Comparison of ENCODE assay signal across 1 cellular context in the genomic region with DNA sequence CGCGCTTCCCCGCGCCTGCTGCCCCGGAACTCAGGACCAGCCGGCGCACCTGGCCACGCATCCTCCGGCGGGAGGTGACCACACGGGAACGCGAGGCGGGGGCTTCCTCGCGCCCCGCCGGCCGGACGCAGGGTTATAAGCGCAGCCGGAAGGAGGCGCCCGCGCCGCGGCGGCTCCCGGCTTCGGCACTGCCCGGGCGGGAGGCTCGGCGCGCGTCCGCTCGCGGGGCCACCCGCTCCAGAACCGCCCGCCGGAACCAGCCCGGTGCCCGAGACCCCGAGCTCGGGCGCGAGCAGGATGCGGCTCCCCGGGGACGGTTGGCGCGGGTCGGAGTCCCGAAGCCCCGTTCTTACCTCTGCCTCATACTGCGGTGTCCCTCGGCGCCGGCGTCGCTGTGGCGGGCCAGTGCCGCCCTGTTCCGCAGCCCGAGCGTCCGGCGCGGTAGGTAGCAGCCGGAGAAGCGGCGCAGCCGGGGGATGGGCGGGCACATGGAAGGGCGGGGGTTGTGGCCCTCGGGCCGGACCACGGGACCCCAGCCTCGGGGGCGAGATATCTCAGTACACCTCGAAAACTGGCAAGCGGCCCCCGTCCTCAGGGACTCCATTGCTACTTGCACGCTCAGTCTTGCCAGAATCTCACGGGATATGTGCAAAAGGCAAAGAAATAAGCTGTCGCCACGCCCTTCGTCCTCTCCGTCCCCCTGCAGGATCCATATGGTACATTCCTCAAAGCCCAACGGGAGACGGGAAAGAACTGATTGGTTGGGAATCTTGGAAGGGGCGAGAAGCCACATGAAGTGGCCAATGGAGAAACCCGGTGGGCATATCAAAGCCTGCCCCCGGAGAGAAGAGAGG.
TF ChIP-seq lines count a peak whose summit lies in the region.

No MANE protein-coding gene starts in this region.

TF ChIP-seq in HepG2, 621 proteins besides CTCF, POLR2A, EP300 and RAD21 (continued from another document and continues in another):
- TF ChIP-seq, protein P1, sequence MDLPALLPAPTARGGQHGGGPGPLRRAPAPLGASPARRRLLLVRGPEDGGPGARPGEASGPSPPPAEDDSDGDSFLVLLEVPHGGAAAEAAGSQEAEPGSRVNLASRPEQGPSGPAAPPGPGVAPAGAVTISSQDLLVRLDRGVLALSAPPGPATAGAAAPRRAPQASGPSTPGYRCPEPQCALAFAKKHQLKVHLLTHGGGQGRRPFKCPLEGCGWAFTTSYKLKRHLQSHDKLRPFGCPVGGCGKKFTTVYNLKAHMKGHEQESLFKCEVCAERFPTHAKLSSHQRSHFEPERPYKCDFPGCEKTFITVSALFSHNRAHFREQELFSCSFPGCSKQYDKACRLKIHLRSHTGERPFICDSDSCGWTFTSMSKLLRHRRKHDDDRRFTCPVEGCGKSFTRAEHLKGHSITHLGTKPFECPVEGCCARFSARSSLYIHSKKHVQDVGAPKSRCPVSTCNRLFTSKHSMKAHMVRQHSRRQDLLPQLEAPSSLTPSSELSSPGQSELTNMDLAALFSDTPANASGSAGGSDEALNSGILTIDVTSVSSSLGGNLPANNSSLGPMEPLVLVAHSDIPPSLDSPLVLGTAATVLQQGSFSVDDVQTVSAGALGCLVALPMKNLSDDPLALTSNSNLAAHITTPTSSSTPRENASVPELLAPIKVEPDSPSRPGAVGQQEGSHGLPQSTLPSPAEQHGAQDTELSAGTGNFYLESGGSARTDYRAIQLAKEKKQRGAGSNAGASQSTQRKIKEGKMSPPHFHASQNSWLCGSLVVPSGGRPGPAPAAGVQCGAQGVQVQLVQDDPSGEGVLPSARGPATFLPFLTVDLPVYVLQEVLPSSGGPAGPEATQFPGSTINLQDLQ (CRISPR knock-in tag; IDR thresholded peaks at IDR 0.05), result 0 out of 2 replicates have a peak, but pooled peaks have one; percentile 63
- TF ChIP-seq GFI1 (CRISPR knock-in tag; IDR thresholded peaks at IDR 0.05; ENCODE audit: borderline replicate concordance) (peak; percentile 72), ATF7-NPFF (CRISPR knock-in tag; IDR thresholded peaks at IDR 0.05; ENCODE audit: low read depth) (peak; percentile 90), ZNF136 (CRISPR knock-in tag; IDR thresholded peaks at IDR 0.05; ENCODE audit: low read depth) (no peak), PHF8 (CRISPR knock-in tag; IDR thresholded peaks at IDR 0.05) (peak; percentile 81), MEIS2 (CRISPR knock-in tag; IDR thresholded peaks at IDR 0.05) (0 out of 2 replicates have a peak, but pooled peaks have one; percentile 56), ZBTB7A (CRISPR knock-in tag; IDR thresholded peaks at IDR 0.05) (0 out of 2 replicates have a peak, but pooled peaks have one; percentile 9), SP140L (CRISPR knock-in tag; IDR thresholded peaks at IDR 0.05; ENCODE audit: borderline replicate concordance) (no peak), PHF21A (CRISPR knock-in tag; IDR thresholded peaks at IDR 0.05) (peak; percentile 93), SIN3A (IDR thresholded peaks at IDR 0.05; ENCODE audit: borderline replicate concordance, low read depth, low read length) (peak; percentile 63; the same call in 1 of the 2 replicates), ZNF205 (CRISPR knock-in tag; IDR thresholded peaks at IDR 0.05) (peak; percentile 45), ZNF547 (CRISPR knock-in tag; IDR thresholded peaks at IDR 0.05) (peak; percentile 68; the same call in 1 of the 2 replicates), ZFP90 (CRISPR knock-in tag; IDR thresholded peaks at IDR 0.05; ENCODE audit: borderline replicate concordance) (peak; percentile 53; the same call in 1 of the 2 replicates), AGO2 (optimal IDR thresholded peaks at IDR 0.05; ENCODE audit: low read depth, low read length) (peak; percentile 13), PHF20 (CRISPR knock-in tag; IDR thresholded peaks at IDR 0.05) (peak; percentile 58)
- TF ChIP-seq, protein P2, sequence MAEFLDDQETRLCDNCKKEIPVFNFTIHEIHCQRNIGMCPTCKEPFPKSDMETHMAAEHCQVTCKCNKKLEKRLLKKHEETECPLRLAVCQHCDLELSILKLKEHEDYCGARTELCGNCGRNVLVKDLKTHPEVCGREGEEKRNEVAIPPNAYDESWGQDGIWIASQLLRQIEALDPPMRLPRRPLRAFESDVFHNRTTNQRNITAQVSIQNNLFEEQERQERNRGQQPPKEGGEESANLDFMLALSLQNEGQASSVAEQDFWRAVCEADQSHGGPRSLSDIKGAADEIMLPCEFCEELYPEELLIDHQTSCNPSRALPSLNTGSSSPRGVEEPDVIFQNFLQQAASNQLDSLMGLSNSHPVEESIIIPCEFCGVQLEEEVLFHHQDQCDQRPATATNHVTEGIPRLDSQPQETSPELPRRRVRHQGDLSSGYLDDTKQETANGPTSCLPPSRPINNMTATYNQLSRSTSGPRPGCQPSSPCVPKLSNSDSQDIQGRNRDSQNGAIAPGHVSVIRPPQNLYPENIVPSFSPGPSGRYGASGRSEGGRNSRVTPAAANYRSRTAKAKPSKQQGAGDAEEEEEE (CRISPR knock-in tag; IDR thresholded peaks at IDR 0.05; ENCODE audit: borderline replicate concordance), result no peak
- TF ChIP-seq, protein P3, sequence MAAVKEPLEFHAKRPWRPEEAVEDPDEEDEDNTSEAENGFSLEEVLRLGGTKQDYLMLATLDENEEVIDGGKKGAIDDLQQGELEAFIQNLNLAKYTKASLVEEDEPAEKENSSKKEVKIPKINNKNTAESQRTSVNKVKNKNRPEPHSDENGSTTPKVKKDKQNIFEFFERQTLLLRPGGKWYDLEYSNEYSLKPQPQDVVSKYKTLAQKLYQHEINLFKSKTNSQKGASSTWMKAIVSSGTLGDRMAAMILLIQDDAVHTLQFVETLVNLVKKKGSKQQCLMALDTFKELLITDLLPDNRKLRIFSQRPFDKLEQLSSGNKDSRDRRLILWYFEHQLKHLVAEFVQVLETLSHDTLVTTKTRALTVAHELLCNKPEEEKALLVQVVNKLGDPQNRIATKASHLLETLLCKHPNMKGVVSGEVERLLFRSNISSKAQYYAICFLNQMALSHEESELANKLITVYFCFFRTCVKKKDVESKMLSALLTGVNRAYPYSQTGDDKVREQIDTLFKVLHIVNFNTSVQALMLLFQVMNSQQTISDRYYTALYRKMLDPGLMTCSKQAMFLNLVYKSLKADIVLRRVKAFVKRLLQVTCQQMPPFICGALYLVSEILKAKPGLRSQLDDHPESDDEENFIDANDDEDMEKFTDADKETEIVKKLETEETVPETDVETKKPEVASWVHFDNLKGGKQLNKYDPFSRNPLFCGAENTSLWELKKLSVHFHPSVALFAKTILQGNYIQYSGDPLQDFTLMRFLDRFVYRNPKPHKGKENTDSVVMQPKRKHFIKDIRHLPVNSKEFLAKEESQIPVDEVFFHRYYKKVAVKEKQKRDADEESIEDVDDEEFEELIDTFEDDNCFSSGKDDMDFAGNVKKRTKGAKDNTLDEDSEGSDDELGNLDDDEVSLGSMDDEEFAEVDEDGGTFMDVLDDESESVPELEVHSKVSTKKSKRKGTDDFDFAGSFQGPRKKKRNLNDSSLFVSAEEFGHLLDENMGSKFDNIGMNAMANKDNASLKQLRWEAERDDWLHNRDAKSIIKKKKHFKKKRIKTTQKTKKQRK (IDR thresholded peaks at IDR 0.05; ENCODE audit: low read length), result no peak
- TF ChIP-seq, protein P4, sequence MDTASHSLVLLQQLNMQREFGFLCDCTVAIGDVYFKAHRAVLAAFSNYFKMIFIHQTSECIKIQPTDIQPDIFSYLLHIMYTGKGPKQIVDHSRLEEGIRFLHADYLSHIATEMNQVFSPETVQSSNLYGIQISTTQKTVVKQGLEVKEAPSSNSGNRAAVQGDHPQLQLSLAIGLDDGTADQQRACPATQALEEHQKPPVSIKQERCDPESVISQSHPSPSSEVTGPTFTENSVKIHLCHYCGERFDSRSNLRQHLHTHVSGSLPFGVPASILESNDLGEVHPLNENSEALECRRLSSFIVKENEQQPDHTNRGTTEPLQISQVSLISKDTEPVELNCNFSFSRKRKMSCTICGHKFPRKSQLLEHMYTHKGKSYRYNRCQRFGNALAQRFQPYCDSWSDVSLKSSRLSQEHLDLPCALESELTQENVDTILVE (CRISPR knock-in tag; IDR thresholded peaks at IDR 0.05), result no peak
- TF ChIP-seq, protein P5, sequence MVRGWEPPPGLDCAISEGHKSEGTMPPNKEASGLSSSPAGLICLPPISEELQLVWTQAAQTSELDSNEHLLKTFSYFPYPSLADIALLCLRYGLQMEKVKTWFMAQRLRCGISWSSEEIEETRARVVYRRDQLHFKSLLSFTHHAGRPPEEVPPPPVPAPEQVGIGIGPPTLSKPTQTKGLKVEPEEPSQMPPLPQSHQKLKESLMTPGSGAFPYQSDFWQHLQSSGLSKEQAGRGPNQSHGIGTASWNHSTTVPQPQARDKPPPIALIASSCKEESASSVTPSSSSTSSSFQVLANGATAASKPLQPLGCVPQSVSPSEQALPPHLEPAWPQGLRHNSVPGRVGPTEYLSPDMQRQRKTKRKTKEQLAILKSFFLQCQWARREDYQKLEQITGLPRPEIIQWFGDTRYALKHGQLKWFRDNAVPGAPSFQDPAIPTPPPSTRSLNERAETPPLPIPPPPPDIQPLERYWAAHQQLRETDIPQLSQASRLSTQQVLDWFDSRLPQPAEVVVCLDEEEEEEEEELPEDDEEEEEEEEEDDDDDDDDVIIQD (CRISPR knock-in tag; IDR thresholded peaks at IDR 0.05; ENCODE audit: low read depth), result no peak; the same call in 1 of the 2 replicates
- TF ChIP-seq, protein P6, sequence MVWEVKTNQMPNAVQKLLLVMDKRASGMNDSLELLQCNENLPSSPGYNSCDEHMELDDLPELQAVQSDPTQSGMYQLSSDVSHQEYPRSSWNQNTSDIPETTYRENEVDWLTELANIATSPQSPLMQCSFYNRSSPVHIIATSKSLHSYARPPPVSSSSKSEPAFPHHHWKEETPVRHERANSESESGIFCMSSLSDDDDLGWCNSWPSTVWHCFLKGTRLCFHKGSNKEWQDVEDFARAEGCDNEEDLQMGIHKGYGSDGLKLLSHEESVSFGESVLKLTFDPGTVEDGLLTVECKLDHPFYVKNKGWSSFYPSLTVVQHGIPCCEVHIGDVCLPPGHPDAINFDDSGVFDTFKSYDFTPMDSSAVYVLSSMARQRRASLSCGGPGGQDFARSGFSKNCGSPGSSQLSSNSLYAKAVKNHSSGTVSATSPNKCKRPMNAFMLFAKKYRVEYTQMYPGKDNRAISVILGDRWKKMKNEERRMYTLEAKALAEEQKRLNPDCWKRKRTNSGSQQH (CRISPR knock-in tag; IDR thresholded peaks at IDR 0.05; ENCODE audit: low read depth), result peak; percentile 81; the same call in 1 of the 2 replicates
- TF ChIP-seq, protein P7, sequence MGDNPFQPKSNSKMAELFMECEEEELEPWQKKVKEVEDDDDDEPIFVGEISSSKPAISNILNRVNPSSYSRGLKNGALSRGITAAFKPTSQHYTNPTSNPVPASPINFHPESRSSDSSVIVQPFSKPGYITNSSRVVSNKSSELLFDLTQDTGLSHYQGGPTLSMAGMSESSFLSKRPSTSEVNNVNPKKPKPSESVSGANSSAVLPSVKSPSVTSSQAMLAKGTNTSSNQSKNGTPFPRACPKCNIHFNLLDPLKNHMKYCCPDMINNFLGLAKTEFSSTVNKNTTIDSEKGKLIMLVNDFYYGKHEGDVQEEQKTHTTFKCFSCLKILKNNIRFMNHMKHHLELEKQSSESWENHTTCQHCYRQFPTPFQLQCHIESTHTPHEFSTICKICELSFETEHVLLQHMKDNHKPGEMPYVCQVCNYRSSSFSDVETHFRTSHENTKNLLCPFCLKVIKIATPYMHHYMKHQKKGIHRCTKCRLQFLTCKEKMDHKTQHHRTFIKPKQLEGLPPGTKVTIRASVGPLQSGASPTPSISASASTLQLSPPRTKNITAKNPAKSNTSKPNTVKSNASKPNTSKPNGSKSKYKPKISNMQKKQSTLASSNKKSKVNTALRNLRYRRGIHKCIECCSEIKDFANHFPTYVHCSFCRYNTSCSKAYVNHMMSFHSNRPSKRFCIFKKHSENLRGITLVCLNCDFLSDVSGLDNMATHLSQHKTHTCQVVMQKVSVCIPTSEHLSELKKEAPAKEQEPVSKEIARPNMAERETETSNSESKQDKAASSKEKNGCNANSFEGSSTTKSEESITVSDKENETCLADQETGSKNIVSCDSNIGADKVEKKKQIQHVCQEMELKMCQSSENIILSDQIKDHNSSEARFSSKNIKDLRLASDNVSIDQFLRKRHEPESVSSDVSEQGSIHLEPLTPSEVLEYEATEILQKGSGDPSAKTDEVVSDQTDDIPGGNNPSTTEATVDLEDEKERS (CRISPR knock-in tag; IDR thresholded peaks at IDR 0.05), result 0 out of 2 replicates have a peak, but pooled peaks have one; percentile 50
- TF ChIP-seq, protein P8, sequence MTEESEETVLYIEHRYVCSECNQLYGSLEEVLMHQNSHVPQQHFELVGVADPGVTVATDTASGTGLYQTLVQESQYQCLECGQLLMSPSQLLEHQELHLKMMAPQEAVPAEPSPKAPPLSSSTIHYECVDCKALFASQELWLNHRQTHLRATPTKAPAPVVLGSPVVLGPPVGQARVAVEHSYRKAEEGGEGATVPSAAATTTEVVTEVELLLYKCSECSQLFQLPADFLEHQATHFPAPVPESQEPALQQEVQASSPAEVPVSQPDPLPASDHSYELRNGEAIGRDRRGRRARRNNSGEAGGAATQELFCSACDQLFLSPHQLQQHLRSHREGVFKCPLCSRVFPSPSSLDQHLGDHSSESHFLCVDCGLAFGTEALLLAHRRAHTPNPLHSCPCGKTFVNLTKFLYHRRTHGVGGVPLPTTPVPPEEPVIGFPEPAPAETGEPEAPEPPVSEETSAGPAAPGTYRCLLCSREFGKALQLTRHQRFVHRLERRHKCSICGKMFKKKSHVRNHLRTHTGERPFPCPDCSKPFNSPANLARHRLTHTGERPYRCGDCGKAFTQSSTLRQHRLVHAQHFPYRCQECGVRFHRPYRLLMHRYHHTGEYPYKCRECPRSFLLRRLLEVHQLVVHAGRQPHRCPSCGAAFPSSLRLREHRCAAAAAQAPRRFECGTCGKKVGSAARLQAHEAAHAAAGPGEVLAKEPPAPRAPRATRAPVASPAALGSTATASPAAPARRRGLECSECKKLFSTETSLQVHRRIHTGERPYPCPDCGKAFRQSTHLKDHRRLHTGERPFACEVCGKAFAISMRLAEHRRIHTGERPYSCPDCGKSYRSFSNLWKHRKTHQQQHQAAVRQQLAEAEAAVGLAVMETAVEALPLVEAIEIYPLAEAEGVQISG (CRISPR knock-in tag; IDR thresholded peaks at IDR 0.05), result peak; percentile 79
- TF ChIP-seq, protein P9, sequence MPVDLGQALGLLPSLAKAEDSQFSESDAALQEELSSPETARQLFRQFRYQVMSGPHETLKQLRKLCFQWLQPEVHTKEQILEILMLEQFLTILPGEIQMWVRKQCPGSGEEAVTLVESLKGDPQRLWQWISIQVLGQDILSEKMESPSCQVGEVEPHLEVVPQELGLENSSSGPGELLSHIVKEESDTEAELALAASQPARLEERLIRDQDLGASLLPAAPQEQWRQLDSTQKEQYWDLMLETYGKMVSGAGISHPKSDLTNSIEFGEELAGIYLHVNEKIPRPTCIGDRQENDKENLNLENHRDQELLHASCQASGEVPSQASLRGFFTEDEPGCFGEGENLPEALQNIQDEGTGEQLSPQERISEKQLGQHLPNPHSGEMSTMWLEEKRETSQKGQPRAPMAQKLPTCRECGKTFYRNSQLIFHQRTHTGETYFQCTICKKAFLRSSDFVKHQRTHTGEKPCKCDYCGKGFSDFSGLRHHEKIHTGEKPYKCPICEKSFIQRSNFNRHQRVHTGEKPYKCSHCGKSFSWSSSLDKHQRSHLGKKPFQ (CRISPR knock-in tag; IDR thresholded peaks at IDR 0.05; ENCODE audit: insufficient replicate concordance), result peak; percentile 52
